In genomic region chr21:38809170-38809878, GRCh38 we compare ENCODE assay signal across 11 cellular contexts. TPM values are rescaled to one million over a fixed set of nuclear protein-coding genes. Genes with fewer than 3 reads are reported as not detected.
A peak's percentile ranks its signal among the peaks of the same experiment; 100 is the strongest.
DNase-seq lines count a peak whose midpoint lies in the region; ATAC-seq and TF ChIP-seq lines count a peak whose summit lies in the region.
"Had no signal": no experiment of that assay in that cellular context is flagged by ENCODE, and none has a peak within 500 bp of the region (broad histone marks: within the 10 kb centered on the region; RNA-seq: fewer than 3 reads in every experiment).

No MANE protein-coding gene starts in this region.

- intact Hi-C loops in sigmoid colon (cut with DNase I), result loop anchor here (5.0 kb wide), 2 partner anchors 103 to 178 kb away; no protein-coding TSS in a partner anchor

- no peak for ATAC-seq in GM23338
- ATAC-seq in stimulated activated effector memory CD8-positive, alpha-beta T cell treated with anti-CD3 and anti-CD28 coated beads, Interleukin-12 subunit alpha, Interleukin-12 subunit beta, amount 100 ng/mL, for 72 hours, result no peak
- ATAC-seq in HG02970 (IDR thresholded peaks at IDR 0.05; ENCODE audit: low FRiP score, unreplicated experiment), result no peak
- ATAC-seq in GM19463 (IDR thresholded peaks at IDR 0.05; ENCODE audit: unreplicated experiment), result no peak

- H2AFZ ChIP-seq in GM23338, result no peak overlapping the region
- H2AFZ ChIP-seq in fibroblast of lung (ENCODE audit: low read length), result no peak overlapping the region

- H3K4me3 ChIP-seq in GM23338 (0 out of 2 replicates have a peak overlapping the region, but pooled peaks have one; percentile 26), fibroblast of lung (replicated peaks in 1 of 4; ENCODE audit: control extremely low read depth in 1 of 4, insufficient read depth in 1 of 4, low read depth in 3 of 4, low read length in 4 of 4) (peak overlapping the region in 3 of 4 experiments; percentile 79 to 93 (median 93)), sigmoid colon (peak overlapping the region in 1 of 4 donors; percentile 94)

- H3K9ac ChIP-seq in fibroblast of lung (ENCODE audit: insufficient read depth, low read length), result no peak overlapping the region

- H3K4me3 Mint-ChIP-seq in GM23338, result no peak overlapping the region
- no peak overlapping the region for H3K4me3 Mint-ChIP-seq in stimulated activated effector memory CD8-positive, alpha-beta T cell treated with anti-CD3 and anti-CD28 coated beads, Interleukin-12 subunit alpha, Interleukin-12 subunit beta, amount 100 ng/mL, for 72 hours
- H3K4me3 Mint-ChIP-seq: activated CD4-positive, alpha-beta T cell treated with anti-CD3 and anti-CD28 coated beads, Interleukin-2, amount 10 ng/mL, durations not matched to agents 7 days and 5 days had no signal

- peaks cover 4% of the 10 kb centered on the region; the same call in 1 of the 2 replicates for H3F3A ChIP-seq in GM23338 (replicated peaks; ENCODE audit: low read depth)

- DNase-seq in GM23338 (ENCODE audit: low spot score) (no peak), RPMI8226 (peak; percentile 65), fibroblast of lung (ENCODE audit: low read depth in 2 of 2) (no peak), sigmoid colon (no peak), NCI-H524 (lab: John Stamatoyannopoulos, UW) (no peak)
- no peak for DNase-seq in stimulated activated effector memory CD8-positive, alpha-beta T cell treated with anti-CD3 and anti-CD28 coated beads, Interleukin-12 subunit alpha, Interleukin-12 subunit beta, amount 100 ng/mL, for 72 hours (ENCODE audit: low spot score in 2 of 2)
- DNase-seq: activated CD4-positive, alpha-beta T cell treated with anti-CD3 and anti-CD28 coated beads, Interleukin-2, amount 10 ng/mL, durations not matched to agents 7 days and 5 days; brain microvascular endothelial cell; kidney glomerular epithelial cell had no signal

- H3K36me3 ChIP-seq in GM23338 (ENCODE audit: insufficient read depth) (peaks cover 20% of the 10 kb centered on the region), fibroblast of lung (ENCODE audit: control insufficient read depth, insufficient read depth, low read length) (peaks cover 6% of the 10 kb centered on the region), sigmoid colon (peaks cover 0 to 46% (median 0%) of the 10 kb centered on the region in 4 donors)

- peaks cover 71% of the 10 kb centered on the region for H3K79me2 ChIP-seq in GM23338 (replicated peaks; ENCODE audit: insufficient read depth)
- peaks cover 63% of the 10 kb centered on the region for H3K79me2 ChIP-seq in fibroblast of lung (ENCODE audit: control insufficient read depth, insufficient read depth, low read length)

- no peaks in the 10 kb centered on the region for H3K9me2 ChIP-seq in GM23338 (ENCODE audit: insufficient read depth)

- H3K9me3 ChIP-seq in fibroblast of lung (ENCODE audit: control insufficient read depth, insufficient read depth, low read depth, low read length), result no peaks in the 10 kb centered on the region
- no peaks in the 10 kb centered on the region for H3K9me3 ChIP-seq in sigmoid colon

- peaks cover 55% of the 10 kb centered on the region for H3K36me3 Mint-ChIP-seq in GM23338 (ENCODE audit: low read depth)
- H3K36me3 Mint-ChIP-seq in stimulated activated effector memory CD8-positive, alpha-beta T cell treated with anti-CD3 and anti-CD28 coated beads, Interleukin-12 subunit alpha, Interleukin-12 subunit beta, amount 100 ng/mL, for 72 hours, result peaks cover 76% of the 10 kb centered on the region

- TF ChIP-seq CTCF in GM23338 (conservative IDR thresholded peaks at IDR 0.05; ENCODE audit: low read depth in 2 of 2) (no peak), fibroblast of lung (conservative IDR thresholded peaks at IDR 0.05 in 1 of 2, IDR thresholded peaks at IDR 0.05 in 1 of 2; ENCODE audit: low read depth in 1 of 2, low read length in 2 of 2) (no peak), sigmoid colon (IDR thresholded peaks at IDR 0.05) (no peak)

- peaks cover 72% of the 10 kb centered on the region for H3K4me1 ChIP-seq in GM23338 (ENCODE audit: insufficient read depth)
- peaks cover 5% of the 10 kb centered on the region for H3K4me1 ChIP-seq in fibroblast of lung (ENCODE audit: control insufficient read depth, extremely low read depth, insufficient read depth, low read length)
- peaks cover 0 to 73% (median 39%) of the 10 kb centered on the region in 4 donors for H3K4me1 ChIP-seq in sigmoid colon

- peaks cover 63% of the 10 kb centered on the region for H3K4me1 Mint-ChIP-seq in GM23338
- peaks cover 32% of the 10 kb centered on the region for H3K4me1 Mint-ChIP-seq in stimulated activated effector memory CD8-positive, alpha-beta T cell treated with anti-CD3 and anti-CD28 coated beads, Interleukin-12 subunit alpha, Interleukin-12 subunit beta, amount 100 ng/mL, for 72 hours

- H3K27ac Mint-ChIP-seq in GM23338, result peak overlapping the region; percentile 48; the same call in 1 of the 2 replicates
- H3K27ac Mint-ChIP-seq in stimulated activated effector memory CD8-positive, alpha-beta T cell treated with anti-CD3 and anti-CD28 coated beads, Interleukin-12 subunit alpha, Interleukin-12 subunit beta, amount 100 ng/mL, for 72 hours, result no peak overlapping the region
- H3K27ac Mint-ChIP-seq: activated CD4-positive, alpha-beta T cell treated with anti-CD3 and anti-CD28 coated beads, Interleukin-2, amount 10 ng/mL, durations not matched to agents 7 days and 5 days had no signal

- peaks cover 8% of the 10 kb centered on the region for H3K27me3 Mint-ChIP-seq in GM23338 (ENCODE audit: insufficient read depth, low read depth, poor library complexity)
- H3K27me3 Mint-ChIP-seq: activated CD4-positive, alpha-beta T cell treated with anti-CD3 and anti-CD28 coated beads, Interleukin-2, amount 10 ng/mL, durations not matched to agents 7 days and 5 days had no signal

- TF ChIP-seq POLR2A in sigmoid colon (IDR thresholded peaks at IDR 0.05), result peak in 1 of 2 donors; percentile 23

- H4K20me1 ChIP-seq in GM23338 (replicated peaks; ENCODE audit: insufficient read depth) (peaks cover 11% of the 10 kb centered on the region; the same call in 1 of the 2 replicates), fibroblast of lung (ENCODE audit: control insufficient read depth, extremely low read depth, insufficient read depth, low read length) (no peaks in the 10 kb centered on the region)

- no peak for TF ChIP-seq EP300 in sigmoid colon (IDR thresholded peaks at IDR 0.05)

- H3K4me2 ChIP-seq in GM23338 (peak overlapping the region; percentile 86), fibroblast of lung (ENCODE audit: extremely low read depth, insufficient read depth, low read length) (peak overlapping the region; percentile 70)

- no peaks in the 10 kb centered on the region; the same call in 1 of the 3 replicates for H3K9me3 Mint-ChIP-seq in GM23338
- no peaks in the 10 kb centered on the region for H3K9me3 Mint-ChIP-seq in stimulated activated effector memory CD8-positive, alpha-beta T cell treated with anti-CD3 and anti-CD28 coated beads, Interleukin-12 subunit alpha, Interleukin-12 subunit beta, amount 100 ng/mL, for 72 hours
- H3K9me3 Mint-ChIP-seq: activated CD4-positive, alpha-beta T cell treated with anti-CD3 and anti-CD28 coated beads, Interleukin-2, amount 10 ng/mL, durations not matched to agents 7 days and 5 days had no signal

- 17 to 49% methylated on average over 2 of the region's 2 CpGs for WGBS in sigmoid colon, 2 donors

- H3K27me3 ChIP-seq in GM23338 (ENCODE audit: insufficient read depth), result peaks cover 6% of the 10 kb centered on the region
- H3K27me3 ChIP-seq in fibroblast of lung (ENCODE audit: control insufficient read depth, insufficient read depth, low read length), result no peaks in the 10 kb centered on the region
- no peaks in the 10 kb centered on the region for H3K27me3 ChIP-seq in sigmoid colon
- H3K27me3 ChIP-seq: brain microvascular endothelial cell had no signal

- H3K27ac ChIP-seq in GM23338 (ENCODE audit: low read depth) (peak overlapping the region; percentile 43), fibroblast of lung (ENCODE audit: insufficient read depth, low read length) (peak overlapping the region; percentile 40), sigmoid colon (peak overlapping the region; percentile 92 to 98 (median 94))
- H3K27ac ChIP-seq: brain microvascular endothelial cell had no signal

TF ChIP-seq in GM23338, 12 proteins besides CTCF, POLR2A, EP300 and RAD21 (continues in another document):
- no peak for TF ChIP-seq ETS1 (IDR thresholded peaks at IDR 0.05)

RNA-seq across cellular contexts. Expression of gene ETS2, which starts 3.6 kb away (rescaled TPM):
- total RNA-seq in GM23338 (2014; rRNA removed; shearing (Covaris generic)), result 35.5 and 36.8 TPM in 2 replicates
- polyA plus RNA-seq in GM23338 (2016; fragmentation: Nextera tagmentation; extraction: Ambion mirVana) (17.9 and 19.5 TPM in 2 replicates), fibroblast of lung (28.0 and 60.5 TPM in 2 replicates), sigmoid colon (100 to 1,000 TPM in 1 of 3 donors, 10 to 100 TPM in 2; 47.4 to 133 (median 83.3) TPM)
- total RNA-seq in fibroblast of lung (70.4 and 77.3 TPM in 2 replicates), sigmoid colon (100 to 1,000 TPM in 1 of 4 donors, 10 to 100 TPM in 3; 32.1 to 112 (median 41.7) TPM)
- polyA plus RNA-seq in fibroblast of lung (2012), result 21.6 and 41.3 TPM in 2 replicates
- polyA minus RNA-seq in fibroblast of lung (ENCODE audit: low replicate concordance), result 30.0 and 65.8 TPM in 2 replicates

Comparison
In these comparisons a context has a peak if more than half of its experiments do, and no peak if none do; other contexts are left out.
1. H3K27ac ChIP-seq: peak in every context shown above with its lines; median percentile 94 in sigmoid colon; 43 in GM23338; 40 in fibroblast of lung.